ENCODE assay signal across 8 cellular contexts in the genomic region with DNA sequence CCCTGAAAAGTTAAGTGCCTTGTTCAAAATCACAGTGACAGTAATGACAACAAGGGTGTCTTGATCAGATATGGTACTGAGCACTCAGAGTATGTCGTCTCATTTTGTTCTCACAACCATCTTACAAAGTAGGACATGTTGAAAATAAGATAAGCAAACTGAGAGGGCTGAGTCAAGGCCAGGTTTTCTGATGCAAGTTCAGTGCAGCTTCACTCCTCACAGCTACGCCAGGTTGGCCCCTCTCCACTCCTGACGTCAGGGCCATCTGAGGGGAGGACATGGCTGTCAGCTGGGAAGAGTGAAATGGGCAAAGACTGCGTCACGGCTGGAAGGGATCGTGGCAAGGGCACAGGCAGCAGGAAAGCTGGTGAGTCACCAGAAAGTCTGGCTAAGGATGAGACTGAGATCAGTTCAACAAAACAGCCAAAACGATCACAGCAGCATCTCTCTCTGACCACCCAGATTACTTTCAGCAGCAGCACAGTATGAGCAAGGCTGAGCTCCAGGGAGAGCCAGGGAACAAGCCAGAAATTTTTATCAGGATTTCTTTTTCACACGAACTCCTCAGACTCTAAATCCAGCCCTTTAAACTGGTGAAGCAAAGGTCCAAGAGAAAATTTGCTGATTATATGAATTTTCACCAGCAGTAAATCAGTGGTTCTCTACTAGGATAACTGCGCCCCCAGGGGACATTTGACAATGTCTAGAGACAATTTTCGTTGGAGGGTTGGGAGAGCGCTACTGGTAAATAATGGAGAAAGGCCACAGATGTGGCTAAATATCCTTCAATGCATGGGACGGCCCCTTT.
DNase-seq lines count a peak whose midpoint lies in the region; FAIRE-seq and TF ChIP-seq lines count a peak whose summit lies in the region.

No MANE protein-coding gene starts in this region.

- no peaks in the 10 kb centered on the region for H3K27me3 Mint-ChIP-seq in endodermal cell (ENCODE audit: insufficient read depth)

- peak; percentile 9 for FAIRE-seq in keratinocyte (lab: Jason Lieb, UNC)

- H3K9ac ChIP-seq in keratinocyte (ENCODE audit: control insufficient read depth, extremely low read depth, insufficient read depth, low read length) (no peak overlapping the region), endodermal cell (ENCODE audit: extremely low read depth, low read length, poor library complexity, severe bottlenecking) (no peak overlapping the region)

- no peaks in the 10 kb centered on the region for H3K9me3 Mint-ChIP-seq in endodermal cell

- no peak overlapping the region for H3K27ac Mint-ChIP-seq in endodermal cell

- peak overlapping the region in 1 of 2 donors; percentile 23 for H3K4me3 ChIP-seq in ascending aorta
- H3K4me3 ChIP-seq in keratinocyte (ENCODE audit: control insufficient read depth in 2 of 3, extremely low read depth in 1 of 3, insufficient read depth in 2 of 3, low read depth in 1 of 3, low read length in 3 of 3), result peak overlapping the region in 1 of 3 experiments; percentile 36
- H3K4me3 ChIP-seq in endodermal cell (ENCODE audit: low read length), result no peak overlapping the region

- H3K36me3 Mint-ChIP-seq in endodermal cell (ENCODE audit: low read depth), result no peaks in the 10 kb centered on the region

- no peaks in the 10 kb centered on the region for H3K4me1 Mint-ChIP-seq in endodermal cell

- H3K36me3 ChIP-seq in ascending aorta (no peaks in the 10 kb centered on the region), keratinocyte (ENCODE audit: control insufficient read depth in 2 of 2, extremely low read depth in 1 of 2, insufficient read depth in 2 of 2, low read length in 2 of 2) (no peaks in the 10 kb centered on the region), endodermal cell (ENCODE audit: control insufficient read depth, insufficient read depth, low read length) (no peaks in the 10 kb centered on the region)

- intact Hi-C loops in ascending aorta (cut with DNase I), result loop anchor here (2.0 to 10.0 kb wide), 4 partner anchors 15 to 807 kb away; a partner anchor contains a TSS

- 85 to 89% methylated on average over 11 to 12 of the region's 12 CpGs for WGBS in endodermal cell (ENCODE audit: insufficient coverage in 1 of 2, insufficient read length in 1 of 2), 2 experiments

- H3K9me1 ChIP-seq in keratinocyte (ENCODE audit: control insufficient read depth, extremely low read depth, insufficient read depth, low read length), result no peaks in the 10 kb centered on the region

- H3K27ac ChIP-seq in ascending aorta (peak overlapping the region; percentile 85 to 91), keratinocyte (ENCODE audit: control insufficient read depth, insufficient read depth, low read length) (peak overlapping the region; percentile 47), endodermal cell (ENCODE audit: low read depth, low read length) (no peak overlapping the region)

- dilution Hi-C loops in keratinocyte (cut with MboI; ENCODE audit: extremely low pct_ligation_motif_present, low sequenced_read_pairs), result no loop called here

- no peak overlapping the region for H3K4me3 Mint-ChIP-seq in endodermal cell

- DNase-seq in HS-27A (ENCODE audit: low read depth) (peak; percentile 62), ascending aorta (ENCODE audit: low spot score in 2 of 2) (peak; percentile 95 to 99), keratinocyte (ENCODE audit: low read depth, low spot score) (no peak), stromal cell of bone marrow (ENCODE audit: low read depth) (peak; percentile 99), NOMO-1 treated with dmso at 0.1 percent for 144 hours (lab: John Stamatoyannopoulos, UW; ENCODE audit: unreplicated experiment) (no peak), NCI-H2081 (lab: John Stamatoyannopoulos, UW) (no peak), retina (no peak), endodermal cell (no peak)

- H3K9me3 ChIP-seq in ascending aorta (no peaks in the 10 kb centered on the region), keratinocyte (ENCODE audit: control insufficient read depth, low read depth, low read length) (no peaks in the 10 kb centered on the region), endodermal cell (ENCODE audit: control insufficient read depth, low read length) (no peaks in the 10 kb centered on the region)

- no peaks in the 10 kb centered on the region for H4K20me1 ChIP-seq in keratinocyte (ENCODE audit: control insufficient read depth, extremely low read depth, insufficient read depth, low read length)

- TF ChIP-seq CTCF in ascending aorta (IDR thresholded peaks at IDR 0.05) (no peak), keratinocyte (optimal IDR thresholded peaks at IDR 0.05 in 1 of 3, IDR thresholded peaks at IDR 0.05 in 1 of 3, conservative IDR thresholded peaks at IDR 0.05 in 1 of 3; ENCODE audit: extremely low read depth in 1 of 3, insufficient read depth in 2 of 3, low read length in 3 of 3) (no peak), endodermal cell (conservative IDR thresholded peaks at IDR 0.05) (no peak)

- H3K79me2 ChIP-seq in keratinocyte (ENCODE audit: control insufficient read depth, insufficient read depth, low read length), result no peaks in the 10 kb centered on the region

- peak overlapping the region; percentile 72 for H3K4me2 ChIP-seq in keratinocyte (ENCODE audit: control insufficient read depth, extremely low read depth, insufficient read depth, low read depth, low read length)

- H2AFZ ChIP-seq in keratinocyte (ENCODE audit: control insufficient read depth, low read length), result peak overlapping the region; percentile 82

- no peaks in the 10 kb centered on the region for H3K27me3 ChIP-seq in ascending aorta
- H3K27me3 ChIP-seq in keratinocyte (ENCODE audit: control insufficient read depth, extremely low read depth, insufficient read depth, low read length), result no peaks in the 10 kb centered on the region
- no peaks in the 10 kb centered on the region for H3K27me3 ChIP-seq in endodermal cell (ENCODE audit: control insufficient read depth, insufficient read depth, low read length, poor library complexity, severe bottlenecking)

- H3K4me1 ChIP-seq in ascending aorta (peaks cover 0 to 13% of the 10 kb centered on the region in 2 donors), keratinocyte (ENCODE audit: control insufficient read depth, extremely low read depth, insufficient read depth, low read length) (peaks cover 15% of the 10 kb centered on the region), endodermal cell (ENCODE audit: control insufficient read depth, insufficient read depth, low read length) (no peaks in the 10 kb centered on the region)

Comparison
In these comparisons a context has a peak if more than half of its experiments do, and no peak if none do; other contexts are left out.
1. DNase-seq: peak in HS-27A (single experiment), ascending aorta (2 of 2) and stromal cell of bone marrow (single experiment); none in keratinocyte (single experiment), NOMO-1 treated with dmso at 0.1 percent for 144 hours (single experiment), NCI-H2081 (0 of 2), retina (single experiment) and endodermal cell (single experiment).